Comparison of ENCODE assay signal across 1 cellular context in genomic region chr14:34715108-34715863, GRCh38.
TF ChIP-seq lines count a peak whose summit lies in the region.

No MANE protein-coding gene starts in this region.

TF ChIP-seq in GM12878, 131 proteins besides CTCF, POLR2A, EP300 and RAD21 (continued from another document):
- TF ChIP-seq HCFC1 (IDR thresholded peaks at IDR 0.05; ENCODE audit: low read length) (no peak), ZBTB11 (CRISPR knock-in tag; IDR thresholded peaks at IDR 0.05) (no peak), TARDBP (IDR thresholded peaks at IDR 0.05; ENCODE audit: borderline replicate concordance) (no peak), MAX (IDR thresholded peaks at IDR 0.05; ENCODE audit: low read depth, low read length) (no peak), ETV6 (conservative IDR thresholded peaks at IDR 0.05 in 1 of 2, IDR thresholded peaks at IDR 0.05 in 1 of 2; ENCODE audit: borderline replicate concordance in 1 of 2, low read depth in 1 of 2) (no peak), ATF7 (IDR thresholded peaks at IDR 0.05; ENCODE audit: low read depth) (no peak), STAT1 (conservative IDR thresholded peaks at IDR 0.05) (no peak), POLR2AphosphoS5 (IDR thresholded peaks at IDR 0.05; ENCODE audit: low read length) (no peak), ZNF687 (IDR thresholded peaks at IDR 0.05) (no peak), HDAC2 (IDR thresholded peaks at IDR 0.05) (no peak), DPF2 (IDR thresholded peaks at IDR 0.05) (no peak)
TF ChIP-seq in GM12878: peak in this region for 0.
